Comparison of ENCODE assay signal across 13 cellular contexts in genomic region chr10:11318812-11319598, GRCh38.
DNase-seq lines count a peak whose midpoint lies in the region; ATAC-seq and TF ChIP-seq lines count a peak whose summit lies in the region.
"Had no signal": no experiment of that assay in that cellular context is flagged by ENCODE, and none has a peak within 500 bp of the region (broad histone marks: within the 10 kb centered on the region; RNA-seq: fewer than 3 reads in every experiment).

No MANE protein-coding gene starts in this region.

- peak overlapping the region; percentile 90 to 96 for H3K27ac Mint-ChIP-seq in activated naive CD4-positive, alpha-beta T cell treated with anti-CD3 and anti-CD28 coated beads, Interleukin-2, amount 50 U/mL, for 72 hours
- peak overlapping the region; percentile 14 to 92 (median 86) for H3K27ac Mint-ChIP-seq in naive thymus-derived CD4-positive, alpha-beta T cell
- H3K27ac Mint-ChIP-seq: mesothelial cell of epicardium had no signal

- H3K9me3 ChIP-seq in DND-41 (ENCODE audit: insufficient read depth, low read length, severe bottlenecking) (no peaks in the 10 kb centered on the region), PC-9 (ENCODE audit: insufficient read depth, low read depth) (no peaks in the 10 kb centered on the region)
- no peaks in the 10 kb centered on the region for H3K9me3 ChIP-seq in naive thymus-derived CD4-positive, alpha-beta T cell (ENCODE audit: control insufficient read depth in 2 of 3, low read length in 3 of 3)
- H3K9me3 ChIP-seq: pancreas had no signal

- no peak overlapping the region for H3K9ac ChIP-seq in DND-41 (ENCODE audit: low read depth, low read length)

- DNase-seq in DND-41 (no peak), NOMO-1 treated with DMSO at 0.1 percent for 48 hours (lab: John Stamatoyannopoulos, UW; ENCODE audit: unreplicated experiment) (no peak), PC-9 (no peak), D341Med (ENCODE audit: low spot score) (no peak)
- DNase-seq in activated naive CD4-positive, alpha-beta T cell treated with anti-CD3 and anti-CD28 coated beads, Interleukin-2, amount 50 U/mL, for 72 hours (ENCODE audit: low spot score in 2 of 2), result no peak
- DNase-seq in naive thymus-derived CD4-positive, alpha-beta T cell, result no peak
- DNase-seq: central memory CD4-positive, alpha-beta T cell; glutamatergic neuron; NCI-H1417; OCI-M1; pancreas had no signal

- H4K20me1 ChIP-seq in DND-41 (ENCODE audit: insufficient read depth, low read length) (peaks cover 2% of the 10 kb centered on the region; the same call in 1 of the 2 replicates), PC-9 (ENCODE audit: insufficient read depth) (no peaks in the 10 kb centered on the region)

- H3K27me3 ChIP-seq in DND-41 (ENCODE audit: insufficient read depth, low read length, poor library complexity) (no peaks in the 10 kb centered on the region), PC-9 (ENCODE audit: insufficient read depth, low read depth) (peaks cover 40% of the 10 kb centered on the region)
- no peaks in the 10 kb centered on the region for H3K27me3 ChIP-seq in naive thymus-derived CD4-positive, alpha-beta T cell (ENCODE audit: control insufficient read depth in 2 of 2, insufficient read depth in 2 of 2, low read length in 2 of 2)
- H3K27me3 ChIP-seq: pancreas had no signal

- TF ChIP-seq CTCF in C4-2B (conservative IDR thresholded peaks at IDR 0.05) (peak; percentile 29; the same call in 1 of the 2 replicates), DND-41 (IDR thresholded peaks at IDR 0.05; ENCODE audit: borderline replicate concordance, extremely low read depth, low read length, poor library complexity, severe bottlenecking) (peak; percentile 36), PC-9 (conservative IDR thresholded peaks at IDR 0.05) (no peak)

- peak overlapping the region in 7 of 10 donors; percentile 8 to 72 (median 36) for H3K4me3 Mint-ChIP-seq in naive thymus-derived CD4-positive, alpha-beta T cell
- H3K4me3 Mint-ChIP-seq: mesothelial cell of epicardium had no signal

- H3K79me2 ChIP-seq in DND-41 (ENCODE audit: insufficient read depth, low read length) (no peaks in the 10 kb centered on the region), PC-9 (ENCODE audit: low read depth) (no peaks in the 10 kb centered on the region)

- no peak overlapping the region for H3K4me2 ChIP-seq in DND-41 (ENCODE audit: insufficient read depth, low read length)
- H3K4me2 ChIP-seq in PC-9, result no peak overlapping the region

- peaks cover 32 to 85% (median 70%) of the 10 kb centered on the region in 7 donors for H3K4me1 Mint-ChIP-seq in naive thymus-derived CD4-positive, alpha-beta T cell
- H3K4me1 Mint-ChIP-seq: mesothelial cell of epicardium had no signal

- POLR2A ChIA-PET in naive thymus-derived CD4-positive, alpha-beta T cell (lab: Charles Lee), result interaction anchor here (1.0 kb wide), 1 partner anchor 205 kb away, joined by 4 read pairs; no protein-coding TSS in a partner anchor
- POLR2A ChIA-PET in PC-9 (lab: Charles Lee; ENCODE audit: unreplicated experiment), result no interaction called here

- peaks cover 0 to 5% of the 10 kb centered on the region in 2 donors for H3K9me3 Mint-ChIP-seq in activated naive CD4-positive, alpha-beta T cell treated with anti-CD3 and anti-CD28 coated beads, Interleukin-2, amount 50 U/mL, for 72 hours
- peaks cover 0 to 4% (median 0%) of the 10 kb centered on the region in 11 donors for H3K9me3 Mint-ChIP-seq in naive thymus-derived CD4-positive, alpha-beta T cell
- H3K9me3 Mint-ChIP-seq: mesothelial cell of epicardium had no signal

- H3K36me3 Mint-ChIP-seq in activated naive CD4-positive, alpha-beta T cell treated with anti-CD3 and anti-CD28 coated beads, Interleukin-2, amount 50 U/mL, for 72 hours, result peaks cover 35 to 73% of the 10 kb centered on the region in 2 donors
- peaks cover 35 to 84% (median 67%) of the 10 kb centered on the region in 5 donors for H3K36me3 Mint-ChIP-seq in naive thymus-derived CD4-positive, alpha-beta T cell

- H3K36me3 ChIP-seq in DND-41 (ENCODE audit: insufficient read depth, low read length) (peaks cover 94% of the 10 kb centered on the region), PC-9 (ENCODE audit: low read depth) (no peaks in the 10 kb centered on the region)
- peaks cover 25 to 97% (median 26%) of the 10 kb centered on the region in 3 experiments for H3K36me3 ChIP-seq in naive thymus-derived CD4-positive, alpha-beta T cell (ENCODE audit: control insufficient read depth in 2 of 3, insufficient read depth in 3 of 3, low read length in 3 of 3)
- H3K36me3 ChIP-seq: pancreas had no signal

- ATAC-seq in DND-41 (ENCODE audit: insufficient read depth, low read depth), result no peak
- ATAC-seq in activated naive CD4-positive, alpha-beta T cell treated with anti-CD3 and anti-CD28 coated beads, Interleukin-2, amount 50 U/mL, for 72 hours, result no peak
- no peak for ATAC-seq in naive thymus-derived CD4-positive, alpha-beta T cell
- ATAC-seq: pancreas had no signal

- CTCF ChIA-PET in naive thymus-derived CD4-positive, alpha-beta T cell (lab: Charles Lee), result interaction anchor here (1.7 kb wide), 1 partner anchor 9 kb away, joined by 3 read pairs; no protein-coding TSS in a partner anchor
- CTCF ChIA-PET in PC-9 (lab: Charles Lee), result no interaction called here

- H3K4me1 ChIP-seq in DND-41 (ENCODE audit: insufficient read depth, low read length) (no peaks in the 10 kb centered on the region), PC-9 (replicated peaks; ENCODE audit: insufficient read depth) (no peaks in the 10 kb centered on the region)
- peaks cover 16 to 18% of the 10 kb centered on the region in 2 donors for H3K4me1 ChIP-seq in naive thymus-derived CD4-positive, alpha-beta T cell (ENCODE audit: control insufficient read depth in 2 of 2, insufficient read depth in 2 of 2, low read length in 2 of 2)
- H3K4me1 ChIP-seq: pancreas had no signal

- no TSS peak for BruUV-seq in PC-9 (replicated peaks; lab: Mats Ljungman, UMichigan)

- H3K4me3 ChIP-seq in DND-41 (ENCODE audit: low read depth in 1 of 2, low read length in 2 of 2), result no peak overlapping the region
- H3K4me3 ChIP-seq in naive thymus-derived CD4-positive, alpha-beta T cell (ENCODE audit: low read length), result no peak overlapping the region
- H3K4me3 ChIP-seq in PC-9, result no peak overlapping the region
- H3K4me3 ChIP-seq: pancreas had no signal

- no peaks in the 10 kb centered on the region for H3K27me3 Mint-ChIP-seq in naive thymus-derived CD4-positive, alpha-beta T cell

- H2AFZ ChIP-seq in DND-41 (ENCODE audit: low read depth, low read length) (no peak overlapping the region), PC-9 (no peak overlapping the region)

- H3K27ac ChIP-seq in C4-2B, result no peak overlapping the region
- no peak overlapping the region for H3K27ac ChIP-seq in DND-41 (ENCODE audit: low read length)
- H3K27ac ChIP-seq in naive thymus-derived CD4-positive, alpha-beta T cell (ENCODE audit: low read depth, low read length), result peak overlapping the region; percentile 15
- no peak overlapping the region for H3K27ac ChIP-seq in PC-9
- H3K27ac ChIP-seq: pancreas had no signal

- H3K9me2 ChIP-seq in PC-9 (ENCODE audit: insufficient read depth), result no peaks in the 10 kb centered on the region

- intact Hi-C loops in naive thymus-derived CD4-positive, alpha-beta T cell (cut with micrococcal nuclease), result no loop called here
- intact Hi-C loops in PC-9 (cut with micrococcal nuclease; ENCODE audit: unreplicated experiment), result no loop called here

- H3F3A ChIP-seq in PC-9 (ENCODE audit: insufficient read depth, low read depth), result no peaks in the 10 kb centered on the region
